Comparison of ENCODE assay signal across 9 cellular contexts in genomic region chr5:139670369-139671095, GRCh38. TPM values are rescaled to one million over a fixed set of nuclear protein-coding genes. Genes with fewer than 3 reads are reported as not detected.
DNase-seq lines count a peak whose midpoint lies in the region; ATAC-seq and TF ChIP-seq lines count a peak whose summit lies in the region.
"Had no signal": no experiment of that assay in that cellular context is flagged by ENCODE, and none has a peak within 500 bp of the region (broad histone marks: within the 10 kb centered on the region; RNA-seq: fewer than 3 reads in every experiment).

No MANE protein-coding gene starts in this region.

- DNase-seq in dorsolateral prefrontal cortex: peak in 1 of 10 donors; percentile 46
- no peak for DNase-seq in SK-N-DZ (ENCODE audit: low spot score)
- DNase-seq in H4 (ENCODE audit: low spot score): no peak

- H3K4me1 ChIP-seq in BLaER1 (peaks cover 100% of the 10 kb centered on the region), OCI-LY3 (ENCODE audit: low read length) (peaks cover 73% of the 10 kb centered on the region)

- peak overlapping the region; percentile 93 for H3K4me2 ChIP-seq in BLaER1
- peak overlapping the region; percentile 95 for H3K4me2 ChIP-seq in OCI-LY3 (ENCODE audit: low read length)
- no peak overlapping the region for H3K4me2 ChIP-seq in neural cell (ENCODE audit: low read length)

- H3K9me3 ChIP-seq in BLaER1: no peaks in the 10 kb centered on the region
- H3K9me3 ChIP-seq in OCI-LY3 (ENCODE audit: insufficient read depth, low read length): peaks cover 5% of the 10 kb centered on the region; the same call in 1 of the 2 replicates
- H3K9me3 ChIP-seq in neural cell (ENCODE audit: low read length): no peaks in the 10 kb centered on the region

- intact Hi-C loops in dorsolateral prefrontal cortex (cut with DNase I): no loop called here

- TF ChIP-seq RAD21 in neural cell (conservative IDR thresholded peaks at IDR 0.05): no peak

- H3K27me3 ChIP-seq in BLaER1: no peaks in the 10 kb centered on the region
- H3K27me3 ChIP-seq in OCI-LY3 (ENCODE audit: low read depth, low read length): no peaks in the 10 kb centered on the region
- no peaks in the 10 kb centered on the region for H3K27me3 ChIP-seq in dorsolateral prefrontal cortex
- H3K27me3 ChIP-seq in neural cell (ENCODE audit: insufficient read depth, low read depth, low read length): no peaks in the 10 kb centered on the region

- H3K9me2 ChIP-seq in neural cell (ENCODE audit: insufficient read depth, low read length): no peaks in the 10 kb centered on the region

- H3K79me2 ChIP-seq in OCI-LY3 (ENCODE audit: low read length) (peaks cover 98% of the 10 kb centered on the region), neural cell (replicated peaks; ENCODE audit: insufficient read depth, low read length) (peaks cover 17% of the 10 kb centered on the region)

- no peaks in the 10 kb centered on the region for H3F3A ChIP-seq in neural cell (ENCODE audit: insufficient read depth, low read length, poor library complexity, severe bottlenecking)

- peak overlapping the region; percentile 99 for H3K27ac ChIP-seq in BLaER1
- peak overlapping the region; percentile 91 for H3K27ac ChIP-seq in OCI-LY3 (ENCODE audit: low read length)
- peak overlapping the region; percentile 84 to 100 (median 99) for H3K27ac ChIP-seq in dorsolateral prefrontal cortex
- H3K27ac ChIP-seq in neural cell (ENCODE audit: low read length): peak overlapping the region; percentile 34
- H3K27ac ChIP-seq: SK-N-MC had no signal

- H2AFZ ChIP-seq in OCI-LY3 (ENCODE audit: low read depth, low read length) (no peak overlapping the region), neural cell (ENCODE audit: low read depth, low read length) (no peak overlapping the region)

- no peaks in the 10 kb centered on the region for H3K36me3 ChIP-seq in BLaER1
- peaks cover 3% of the 10 kb centered on the region for H3K36me3 ChIP-seq in OCI-LY3 (replicated peaks; ENCODE audit: low read depth, low read length)
- no peaks in the 10 kb centered on the region for H3K36me3 ChIP-seq in neural cell (ENCODE audit: insufficient read depth, low read length)

- H3K9ac ChIP-seq in BLaER1 (peak overlapping the region; percentile 94), OCI-LY3 (ENCODE audit: low read length) (peak overlapping the region; percentile 78), neural cell (ENCODE audit: low read length) (peak overlapping the region; percentile 26)

- TF ChIP-seq CTCF in OCI-LY3 (IDR thresholded peaks at IDR 0.05; ENCODE audit: low read depth, low read length) (peak; percentile 60), dorsolateral prefrontal cortex (IDR thresholded peaks at IDR 0.05 in 54 of 56, conservative IDR thresholded peaks at IDR 0.05 in 2 of 56; ENCODE audit: low read depth in 1 of 56, partially characterized antibody in 56 of 56) (peak in 49 of 56 donors; percentile 16 to 57 (median 43)), neural cell (IDR thresholded peaks at IDR 0.05; ENCODE audit: poor library complexity, severe bottlenecking) (peak; percentile 34)

- peak overlapping the region; percentile 71 for H3K4me3 ChIP-seq in BLaER1
- peak overlapping the region; percentile 75 for H3K4me3 ChIP-seq in OCI-LY3 (ENCODE audit: low read length)
- H3K4me3 ChIP-seq in dorsolateral prefrontal cortex: peak overlapping the region in 47 of 59 donors; percentile 3 to 67 (median 47)
- no peak overlapping the region for H3K4me3 ChIP-seq in neural cell (ENCODE audit: low read length)
- H3K4me3 ChIP-seq: SK-N-MC had no signal

- no peak for TF ChIP-seq EP300 in neural cell (conservative IDR thresholded peaks at IDR 0.05; ENCODE audit: poor library complexity, severe bottlenecking)

- H4K20me1 ChIP-seq in BLaER1: peaks cover 64% of the 10 kb centered on the region
- H4K20me1 ChIP-seq in OCI-LY3 (ENCODE audit: insufficient read depth, low read length): peaks cover 46% of the 10 kb centered on the region
- H4K20me1 ChIP-seq in neural cell (ENCODE audit: insufficient read depth): no peaks in the 10 kb centered on the region

- ATAC-seq in GM18861 (IDR thresholded peaks at IDR 0.05; ENCODE audit: unreplicated experiment): peak; percentile 44
- ATAC-seq in HG02970 (IDR thresholded peaks at IDR 0.05; ENCODE audit: low FRiP score, unreplicated experiment): peak; percentile 31

TF ChIP-seq in neural cell, 6 proteins besides CTCF, POLR2A, EP300 and RAD21:
- TF ChIP-seq POLR2AphosphoS5 (IDR thresholded peaks at IDR 0.05) (no peak), MXI1 (conservative IDR thresholded peaks at IDR 0.05; ENCODE audit: poor library complexity, severe bottlenecking) (no peak), EZH2 (IDR thresholded peaks at IDR 0.05; ENCODE audit: borderline replicate concordance, insufficient read depth, low read length, poor library complexity, severe bottlenecking) (no peak), SMC3 (conservative IDR thresholded peaks at IDR 0.05; ENCODE audit: poor library complexity) (no peak), REST (IDR thresholded peaks at IDR 0.05; ENCODE audit: borderline replicate concordance) (no peak), TAF1 (IDR thresholded peaks at IDR 0.05; ENCODE audit: low read depth) (no peak)

RNA-seq across cellular contexts. Expression of gene CXXC5, which starts 22.4 kb away (rescaled TPM):
- 100 to 1,000 TPM in 83 of 120 experiments, 10 to 100 TPM in 37; 79.1 to 229 (median 108) TPM for total RNA-seq in dorsolateral prefrontal cortex
- 24.4 and 38.0 TPM in 2 replicates for polyA plus RNA-seq in neural cell
- 37.0 and 40.1 TPM in 2 replicates for polyA minus RNA-seq in neural cell
- 24.9 and 31.1 TPM in 2 replicates for polyA plus RNA-seq in SK-N-DZ (2014; cell fraction: cytosol; rRNA removed)
- polyA plus RNA-seq in SK-N-DZ (2014; cell fraction: nucleus; rRNA removed): 15.4 and 23.8 TPM in 2 replicates
- 46.9 and 55.1 TPM in 2 replicates for total RNA-seq in H4 (2014; rRNA removed; shearing (Covaris generic))

Comparison
In these comparisons a context has a peak if more than half of its experiments do, and no peak if none do; other contexts are left out.
1. H3K27ac ChIP-seq: peak in every context shown above with its lines; median percentile 99 in BLaER1; 99 in dorsolateral prefrontal cortex; 91 in OCI-LY3; 34 in neural cell.
2. H3K9ac ChIP-seq: peak in every context shown above with its lines; median percentile 94 in BLaER1; 78 in OCI-LY3; 26 in neural cell.